Comparison of ENCODE assay signal across 1 cellular context in the genomic region with DNA sequence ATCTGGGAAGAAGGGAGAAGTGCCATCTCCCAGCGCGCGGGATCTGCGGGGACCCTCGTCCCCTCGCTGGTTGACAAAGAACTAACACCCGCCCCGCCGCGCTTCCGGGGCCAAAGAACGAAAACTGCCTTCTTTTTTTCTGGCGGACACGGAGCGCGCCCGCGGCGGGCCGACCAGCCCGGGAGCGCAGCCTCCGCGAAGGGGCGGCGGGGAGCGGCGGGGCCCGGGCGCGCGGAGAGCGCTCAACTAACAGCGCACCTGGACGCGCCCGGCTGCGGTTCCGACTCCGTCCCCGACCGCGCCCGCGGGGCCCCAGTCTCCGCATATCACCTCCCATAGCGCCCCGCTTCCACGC.
TF ChIP-seq lines count a peak whose summit lies in the region.

No MANE protein-coding gene starts in this region.

TF ChIP-seq in H1, 55 proteins besides CTCF, POLR2A, EP300 and RAD21 (continued from another document):
- TF ChIP-seq ZNF274 (IDR thresholded peaks at IDR 0.05; ENCODE audit: borderline replicate concordance, extremely low read depth, low read length) (no peak), TAF1 (IDR thresholded peaks at IDR 0.05; ENCODE audit: low read depth, low read length) (no peak), CHD2 (IDR thresholded peaks at IDR 0.05; ENCODE audit: low read length) (no peak), CBX8 (IDR thresholded peaks at IDR 0.05; ENCODE audit: borderline replicate concordance, low read depth, low read length) (no peak), SAP30 (IDR thresholded peaks at IDR 0.05; ENCODE audit: insufficient read depth, insufficient replicate concordance, low read length) (no peak), TCF12 (IDR thresholded peaks at IDR 0.05; ENCODE audit: low read depth, low read length) (no peak), KDM1A (IDR thresholded peaks at IDR 0.05; ENCODE audit: borderline replicate concordance, low read length) (no peak)
- TF ChIP-seq, protein P1, sequence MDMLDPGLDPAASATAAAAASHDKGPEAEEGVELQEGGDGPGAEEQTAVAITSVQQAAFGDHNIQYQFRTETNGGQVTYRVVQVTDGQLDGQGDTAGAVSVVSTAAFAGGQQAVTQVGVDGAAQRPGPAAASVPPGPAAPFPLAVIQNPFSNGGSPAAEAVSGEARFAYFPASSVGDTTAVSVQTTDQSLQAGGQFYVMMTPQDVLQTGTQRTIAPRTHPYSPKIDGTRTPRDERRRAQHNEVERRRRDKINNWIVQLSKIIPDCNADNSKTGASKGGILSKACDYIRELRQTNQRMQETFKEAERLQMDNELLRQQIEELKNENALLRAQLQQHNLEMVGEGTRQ (IDR thresholded peaks at IDR 0.05; ENCODE audit: low read length), result no peak
- TF ChIP-seq, protein P2, sequence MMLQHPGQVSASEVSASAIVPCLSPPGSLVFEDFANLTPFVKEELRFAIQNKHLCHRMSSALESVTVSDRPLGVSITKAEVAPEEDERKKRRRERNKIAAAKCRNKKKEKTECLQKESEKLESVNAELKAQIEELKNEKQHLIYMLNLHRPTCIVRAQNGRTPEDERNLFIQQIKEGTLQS (IDR thresholded peaks at IDR 0.05; ENCODE audit: insufficient read depth, low read depth, low read length), result no peak
- TF ChIP-seq, protein P3, sequence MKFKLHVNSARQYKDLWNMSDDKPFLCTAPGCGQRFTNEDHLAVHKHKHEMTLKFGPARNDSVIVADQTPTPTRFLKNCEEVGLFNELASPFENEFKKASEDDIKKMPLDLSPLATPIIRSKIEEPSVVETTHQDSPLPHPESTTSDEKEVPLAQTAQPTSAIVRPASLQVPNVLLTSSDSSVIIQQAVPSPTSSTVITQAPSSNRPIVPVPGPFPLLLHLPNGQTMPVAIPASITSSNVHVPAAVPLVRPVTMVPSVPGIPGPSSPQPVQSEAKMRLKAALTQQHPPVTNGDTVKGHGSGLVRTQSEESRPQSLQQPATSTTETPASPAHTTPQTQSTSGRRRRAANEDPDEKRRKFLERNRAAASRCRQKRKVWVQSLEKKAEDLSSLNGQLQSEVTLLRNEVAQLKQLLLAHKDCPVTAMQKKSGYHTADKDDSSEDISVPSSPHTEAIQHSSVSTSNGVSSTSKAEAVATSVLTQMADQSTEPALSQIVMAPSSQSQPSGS (IDR thresholded peaks at IDR 0.05; ENCODE audit: low read length), result no peak
